In the genomic region with DNA sequence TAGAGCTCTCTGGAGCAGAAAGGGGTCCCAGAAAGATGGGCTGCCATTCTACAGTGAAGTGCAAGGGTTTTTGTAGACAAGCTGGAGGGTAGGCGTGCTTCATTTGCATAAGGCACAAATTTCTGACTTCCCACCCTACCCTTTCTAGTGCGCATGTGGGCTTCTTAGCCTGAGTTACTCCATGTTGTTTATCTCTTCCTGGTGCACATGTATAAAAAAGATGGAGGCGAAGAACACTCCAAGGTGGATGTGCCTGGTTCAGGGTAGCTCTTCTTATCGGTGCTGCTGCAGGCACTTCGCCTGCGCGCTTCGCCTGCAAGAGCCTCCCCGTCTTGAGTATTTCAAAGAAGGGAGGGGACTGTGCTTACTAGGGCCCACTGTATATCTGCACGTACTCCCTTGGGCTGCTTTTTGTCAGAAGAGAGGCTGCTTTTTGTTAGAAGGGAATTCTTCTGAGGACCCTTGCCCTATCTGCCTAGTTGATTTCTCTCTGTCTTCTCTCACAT, we compare ENCODE assay signal across 1 cellular context.
TF ChIP-seq lines count a peak whose summit lies in the region.

No MANE protein-coding gene starts in this region.

TF ChIP-seq in K562, 482 proteins besides CTCF, POLR2A, EP300 and RAD21 (continued from another document and continues in another):
- TF ChIP-seq, protein P1, sequence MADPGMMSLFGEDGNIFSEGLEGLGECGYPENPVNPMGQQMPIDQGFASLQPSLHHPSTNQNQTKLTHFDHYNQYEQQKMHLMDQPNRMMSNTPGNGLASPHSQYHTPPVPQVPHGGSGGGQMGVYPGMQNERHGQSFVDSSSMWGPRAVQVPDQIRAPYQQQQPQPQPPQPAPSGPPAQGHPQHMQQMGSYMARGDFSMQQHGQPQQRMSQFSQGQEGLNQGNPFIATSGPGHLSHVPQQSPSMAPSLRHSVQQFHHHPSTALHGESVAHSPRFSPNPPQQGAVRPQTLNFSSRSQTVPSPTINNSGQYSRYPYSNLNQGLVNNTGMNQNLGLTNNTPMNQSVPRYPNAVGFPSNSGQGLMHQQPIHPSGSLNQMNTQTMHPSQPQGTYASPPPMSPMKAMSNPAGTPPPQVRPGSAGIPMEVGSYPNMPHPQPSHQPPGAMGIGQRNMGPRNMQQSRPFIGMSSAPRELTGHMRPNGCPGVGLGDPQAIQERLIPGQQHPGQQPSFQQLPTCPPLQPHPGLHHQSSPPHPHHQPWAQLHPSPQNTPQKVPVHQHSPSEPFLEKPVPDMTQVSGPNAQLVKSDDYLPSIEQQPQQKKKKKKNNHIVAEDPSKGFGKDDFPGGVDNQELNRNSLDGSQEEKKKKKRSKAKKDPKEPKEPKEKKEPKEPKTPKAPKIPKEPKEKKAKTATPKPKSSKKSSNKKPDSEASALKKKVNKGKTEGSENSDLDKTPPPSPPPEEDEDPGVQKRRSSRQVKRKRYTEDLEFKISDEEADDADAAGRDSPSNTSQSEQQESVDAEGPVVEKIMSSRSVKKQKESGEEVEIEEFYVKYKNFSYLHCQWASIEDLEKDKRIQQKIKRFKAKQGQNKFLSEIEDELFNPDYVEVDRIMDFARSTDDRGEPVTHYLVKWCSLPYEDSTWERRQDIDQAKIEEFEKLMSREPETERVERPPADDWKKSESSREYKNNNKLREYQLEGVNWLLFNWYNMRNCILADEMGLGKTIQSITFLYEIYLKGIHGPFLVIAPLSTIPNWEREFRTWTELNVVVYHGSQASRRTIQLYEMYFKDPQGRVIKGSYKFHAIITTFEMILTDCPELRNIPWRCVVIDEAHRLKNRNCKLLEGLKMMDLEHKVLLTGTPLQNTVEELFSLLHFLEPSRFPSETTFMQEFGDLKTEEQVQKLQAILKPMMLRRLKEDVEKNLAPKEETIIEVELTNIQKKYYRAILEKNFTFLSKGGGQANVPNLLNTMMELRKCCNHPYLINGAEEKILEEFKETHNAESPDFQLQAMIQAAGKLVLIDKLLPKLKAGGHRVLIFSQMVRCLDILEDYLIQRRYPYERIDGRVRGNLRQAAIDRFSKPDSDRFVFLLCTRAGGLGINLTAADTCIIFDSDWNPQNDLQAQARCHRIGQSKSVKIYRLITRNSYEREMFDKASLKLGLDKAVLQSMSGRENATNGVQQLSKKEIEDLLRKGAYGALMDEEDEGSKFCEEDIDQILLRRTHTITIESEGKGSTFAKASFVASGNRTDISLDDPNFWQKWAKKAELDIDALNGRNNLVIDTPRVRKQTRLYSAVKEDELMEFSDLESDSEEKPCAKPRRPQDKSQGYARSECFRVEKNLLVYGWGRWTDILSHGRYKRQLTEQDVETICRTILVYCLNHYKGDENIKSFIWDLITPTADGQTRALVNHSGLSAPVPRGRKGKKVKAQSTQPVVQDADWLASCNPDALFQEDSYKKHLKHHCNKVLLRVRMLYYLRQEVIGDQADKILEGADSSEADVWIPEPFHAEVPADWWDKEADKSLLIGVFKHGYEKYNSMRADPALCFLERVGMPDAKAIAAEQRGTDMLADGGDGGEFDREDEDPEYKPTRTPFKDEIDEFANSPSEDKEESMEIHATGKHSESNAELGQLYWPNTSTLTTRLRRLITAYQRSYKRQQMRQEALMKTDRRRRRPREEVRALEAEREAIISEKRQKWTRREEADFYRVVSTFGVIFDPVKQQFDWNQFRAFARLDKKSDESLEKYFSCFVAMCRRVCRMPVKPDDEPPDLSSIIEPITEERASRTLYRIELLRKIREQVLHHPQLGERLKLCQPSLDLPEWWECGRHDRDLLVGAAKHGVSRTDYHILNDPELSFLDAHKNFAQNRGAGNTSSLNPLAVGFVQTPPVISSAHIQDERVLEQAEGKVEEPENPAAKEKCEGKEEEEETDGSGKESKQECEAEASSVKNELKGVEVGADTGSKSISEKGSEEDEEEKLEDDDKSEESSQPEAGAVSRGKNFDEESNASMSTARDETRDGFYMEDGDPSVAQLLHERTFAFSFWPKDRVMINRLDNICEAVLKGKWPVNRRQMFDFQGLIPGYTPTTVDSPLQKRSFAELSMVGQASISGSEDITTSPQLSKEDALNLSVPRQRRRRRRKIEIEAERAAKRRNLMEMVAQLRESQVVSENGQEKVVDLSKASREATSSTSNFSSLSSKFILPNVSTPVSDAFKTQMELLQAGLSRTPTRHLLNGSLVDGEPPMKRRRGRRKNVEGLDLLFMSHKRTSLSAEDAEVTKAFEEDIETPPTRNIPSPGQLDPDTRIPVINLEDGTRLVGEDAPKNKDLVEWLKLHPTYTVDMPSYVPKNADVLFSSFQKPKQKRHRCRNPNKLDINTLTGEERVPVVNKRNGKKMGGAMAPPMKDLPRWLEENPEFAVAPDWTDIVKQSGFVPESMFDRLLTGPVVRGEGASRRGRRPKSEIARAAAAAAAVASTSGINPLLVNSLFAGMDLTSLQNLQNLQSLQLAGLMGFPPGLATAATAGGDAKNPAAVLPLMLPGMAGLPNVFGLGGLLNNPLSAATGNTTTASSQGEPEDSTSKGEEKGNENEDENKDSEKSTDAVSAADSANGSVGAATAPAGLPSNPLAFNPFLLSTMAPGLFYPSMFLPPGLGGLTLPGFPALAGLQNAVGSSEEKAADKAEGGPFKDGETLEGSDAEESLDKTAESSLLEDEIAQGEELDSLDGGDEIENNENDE (IDR thresholded peaks at IDR 0.05; ENCODE audit: low read depth, low read length), result no peak
- peak in 1 of 2 experiments; percentile 78; a peak in 2 of 3 replicates for TF ChIP-seq CBX3 (IDR thresholded peaks at IDR 0.05; ENCODE audit: borderline replicate concordance in 1 of 2, low read length in 2 of 2)
- TF ChIP-seq, protein P2, sequence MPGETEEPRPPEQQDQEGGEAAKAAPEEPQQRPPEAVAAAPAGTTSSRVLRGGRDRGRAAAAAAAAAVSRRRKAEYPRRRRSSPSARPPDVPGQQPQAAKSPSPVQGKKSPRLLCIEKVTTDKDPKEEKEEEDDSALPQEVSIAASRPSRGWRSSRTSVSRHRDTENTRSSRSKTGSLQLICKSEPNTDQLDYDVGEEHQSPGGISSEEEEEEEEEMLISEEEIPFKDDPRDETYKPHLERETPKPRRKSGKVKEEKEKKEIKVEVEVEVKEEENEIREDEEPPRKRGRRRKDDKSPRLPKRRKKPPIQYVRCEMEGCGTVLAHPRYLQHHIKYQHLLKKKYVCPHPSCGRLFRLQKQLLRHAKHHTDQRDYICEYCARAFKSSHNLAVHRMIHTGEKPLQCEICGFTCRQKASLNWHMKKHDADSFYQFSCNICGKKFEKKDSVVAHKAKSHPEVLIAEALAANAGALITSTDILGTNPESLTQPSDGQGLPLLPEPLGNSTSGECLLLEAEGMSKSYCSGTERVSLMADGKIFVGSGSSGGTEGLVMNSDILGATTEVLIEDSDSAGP (CRISPR knock-in tag; IDR thresholded peaks at IDR 0.05), result no peak
- no peak for TF ChIP-seq ZBED1 (IDR thresholded peaks at IDR 0.05)
- no peak for TF ChIP-seq SIX5 (IDR thresholded peaks at IDR 0.05; ENCODE audit: borderline replicate concordance in 1 of 2, insufficient read depth in 1 of 2, low read depth in 1 of 2, low read length in 2 of 2)
- peak; percentile 97 for TF ChIP-seq ZNF57 (CRISPR knock-in tag; IDR thresholded peaks at IDR 0.05)
- no peak for TF ChIP-seq GTF2F1 (IDR thresholded peaks at IDR 0.05; ENCODE audit: low read depth, low read length)
- peak; percentile 92 for TF ChIP-seq TAF7 (tag; IDR thresholded peaks at IDR 0.05)
- TF ChIP-seq ZNF561 (CRISPR knock-in tag; conservative IDR thresholded peaks at IDR 0.05), result peak; percentile 97
- TF ChIP-seq MEF2D (tag; conservative IDR thresholded peaks at IDR 0.05; ENCODE audit: low read depth), result peak; percentile 98
- TF ChIP-seq MTA1 (IDR thresholded peaks at IDR 0.05; ENCODE audit: borderline replicate concordance), result peak; percentile 75; the same call in 1 of the 2 replicates
- TF ChIP-seq NCOA4 (IDR thresholded peaks at IDR 0.05; ENCODE audit: partially characterized antibody), result no peak
- TF ChIP-seq MYC (IDR thresholded peaks at IDR 0.05; ENCODE audit: low read depth, low read length), result no peak; the same call in 1 of the 2 replicates
- peak; percentile 99 for TF ChIP-seq MYC (CRISPR knock-in tag; IDR thresholded peaks at IDR 0.05; ENCODE audit: borderline replicate concordance, low read depth)
- TF ChIP-seq, protein P3, sequence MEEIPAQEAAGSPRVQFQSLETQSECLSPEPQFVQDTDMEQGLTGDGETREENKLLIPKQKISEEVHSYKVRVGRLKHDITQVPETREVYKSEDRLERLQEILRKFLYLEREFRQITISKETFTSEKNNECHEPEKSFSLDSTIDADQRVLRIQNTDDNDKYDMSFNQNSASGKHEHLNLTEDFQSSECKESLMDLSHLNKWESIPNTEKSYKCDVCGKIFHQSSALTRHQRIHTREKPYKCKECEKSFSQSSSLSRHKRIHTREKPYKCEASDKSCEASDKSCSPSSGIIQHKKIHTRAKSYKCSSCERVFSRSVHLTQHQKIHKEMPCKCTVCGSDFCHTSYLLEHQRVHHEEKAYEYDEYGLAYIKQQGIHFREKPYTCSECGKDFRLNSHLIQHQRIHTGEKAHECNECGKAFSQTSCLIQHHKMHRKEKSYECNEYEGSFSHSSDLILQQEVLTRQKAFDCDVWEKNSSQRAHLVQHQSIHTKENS (CRISPR knock-in tag; IDR thresholded peaks at IDR 0.05), result 0 out of 2 replicates have a peak, but pooled peaks have one; percentile 81
- TF ChIP-seq ZNF384 (IDR thresholded peaks at IDR 0.05; ENCODE audit: low read depth, low read length), result 0 out of 2 replicates have a peak, but pooled peaks have one; percentile 14
- TF ChIP-seq, protein P4, sequence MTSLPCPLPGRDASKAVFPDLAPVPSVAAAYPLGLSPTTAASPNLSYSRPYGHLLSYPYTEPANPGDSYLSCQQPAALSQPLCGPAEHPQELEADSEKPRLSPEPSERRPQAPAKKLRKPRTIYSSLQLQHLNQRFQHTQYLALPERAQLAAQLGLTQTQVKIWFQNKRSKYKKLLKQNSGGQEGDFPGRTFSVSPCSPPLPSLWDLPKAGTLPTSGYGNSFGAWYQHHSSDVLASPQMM (CRISPR knock-in tag; IDR thresholded peaks at IDR 0.05), result peak; percentile 81
- TF ChIP-seq, protein P5, sequence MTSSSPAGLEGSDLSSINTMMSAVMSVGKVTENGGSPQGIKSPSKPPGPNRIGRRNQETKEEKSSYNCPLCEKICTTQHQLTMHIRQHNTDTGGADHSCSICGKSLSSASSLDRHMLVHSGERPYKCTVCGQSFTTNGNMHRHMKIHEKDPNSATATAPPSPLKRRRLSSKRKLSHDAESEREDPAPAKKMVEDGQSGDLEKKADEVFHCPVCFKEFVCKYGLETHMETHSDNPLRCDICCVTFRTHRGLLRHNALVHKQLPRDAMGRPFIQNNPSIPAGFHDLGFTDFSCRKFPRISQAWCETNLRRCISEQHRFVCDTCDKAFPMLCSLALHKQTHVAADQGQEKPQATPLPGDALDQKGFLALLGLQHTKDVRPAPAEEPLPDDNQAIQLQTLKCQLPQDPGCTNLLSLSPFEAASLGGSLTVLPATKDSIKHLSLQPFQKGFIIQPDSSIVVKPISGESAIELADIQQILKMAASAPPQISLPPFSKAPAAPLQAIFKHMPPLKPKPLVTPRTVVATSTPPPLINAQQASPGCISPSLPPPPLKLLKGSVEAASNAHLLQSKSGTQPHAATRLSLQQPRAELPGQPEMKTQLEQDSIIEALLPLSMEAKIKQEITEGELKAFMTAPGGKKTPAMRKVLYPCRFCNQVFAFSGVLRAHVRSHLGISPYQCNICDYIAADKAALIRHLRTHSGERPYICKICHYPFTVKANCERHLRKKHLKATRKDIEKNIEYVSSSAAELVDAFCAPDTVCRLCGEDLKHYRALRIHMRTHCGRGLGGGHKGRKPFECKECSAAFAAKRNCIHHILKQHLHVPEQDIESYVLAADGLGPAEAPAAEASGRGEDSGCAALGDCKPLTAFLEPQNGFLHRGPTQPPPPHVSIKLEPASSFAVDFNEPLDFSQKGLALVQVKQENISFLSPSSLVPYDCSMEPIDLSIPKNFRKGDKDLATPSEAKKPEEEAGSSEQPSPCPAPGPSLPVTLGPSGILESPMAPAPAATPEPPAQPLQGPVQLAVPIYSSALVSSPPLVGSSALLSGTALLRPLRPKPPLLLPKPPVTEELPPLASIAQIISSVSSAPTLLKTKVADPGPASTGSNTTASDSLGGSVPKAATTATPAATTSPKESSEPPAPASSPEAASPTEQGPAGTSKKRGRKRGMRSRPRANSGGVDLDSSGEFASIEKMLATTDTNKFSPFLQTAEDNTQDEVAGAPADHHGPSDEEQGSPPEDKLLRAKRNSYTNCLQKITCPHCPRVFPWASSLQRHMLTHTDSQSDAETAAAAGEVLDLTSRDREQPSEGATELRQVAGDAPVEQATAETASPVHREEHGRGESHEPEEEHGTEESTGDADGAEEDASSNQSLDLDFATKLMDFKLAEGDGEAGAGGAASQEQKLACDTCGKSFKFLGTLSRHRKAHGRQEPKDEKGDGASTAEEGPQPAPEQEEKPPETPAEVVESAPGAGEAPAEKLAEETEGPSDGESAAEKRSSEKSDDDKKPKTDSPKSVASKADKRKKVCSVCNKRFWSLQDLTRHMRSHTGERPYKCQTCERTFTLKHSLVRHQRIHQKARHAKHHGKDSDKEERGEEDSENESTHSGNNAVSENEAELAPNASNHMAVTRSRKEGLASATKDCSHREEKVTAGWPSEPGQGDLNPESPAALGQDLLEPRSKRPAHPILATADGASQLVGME (CRISPR knock-in tag; IDR thresholded peaks at IDR 0.05), result peak; percentile 100
- TF ChIP-seq TCF7 (IDR thresholded peaks at IDR 0.05; ENCODE audit: borderline replicate concordance), result no peak
- TF ChIP-seq NR1H2 (CRISPR knock-in tag; IDR thresholded peaks at IDR 0.05), result no peak
- TF ChIP-seq, protein P6, sequence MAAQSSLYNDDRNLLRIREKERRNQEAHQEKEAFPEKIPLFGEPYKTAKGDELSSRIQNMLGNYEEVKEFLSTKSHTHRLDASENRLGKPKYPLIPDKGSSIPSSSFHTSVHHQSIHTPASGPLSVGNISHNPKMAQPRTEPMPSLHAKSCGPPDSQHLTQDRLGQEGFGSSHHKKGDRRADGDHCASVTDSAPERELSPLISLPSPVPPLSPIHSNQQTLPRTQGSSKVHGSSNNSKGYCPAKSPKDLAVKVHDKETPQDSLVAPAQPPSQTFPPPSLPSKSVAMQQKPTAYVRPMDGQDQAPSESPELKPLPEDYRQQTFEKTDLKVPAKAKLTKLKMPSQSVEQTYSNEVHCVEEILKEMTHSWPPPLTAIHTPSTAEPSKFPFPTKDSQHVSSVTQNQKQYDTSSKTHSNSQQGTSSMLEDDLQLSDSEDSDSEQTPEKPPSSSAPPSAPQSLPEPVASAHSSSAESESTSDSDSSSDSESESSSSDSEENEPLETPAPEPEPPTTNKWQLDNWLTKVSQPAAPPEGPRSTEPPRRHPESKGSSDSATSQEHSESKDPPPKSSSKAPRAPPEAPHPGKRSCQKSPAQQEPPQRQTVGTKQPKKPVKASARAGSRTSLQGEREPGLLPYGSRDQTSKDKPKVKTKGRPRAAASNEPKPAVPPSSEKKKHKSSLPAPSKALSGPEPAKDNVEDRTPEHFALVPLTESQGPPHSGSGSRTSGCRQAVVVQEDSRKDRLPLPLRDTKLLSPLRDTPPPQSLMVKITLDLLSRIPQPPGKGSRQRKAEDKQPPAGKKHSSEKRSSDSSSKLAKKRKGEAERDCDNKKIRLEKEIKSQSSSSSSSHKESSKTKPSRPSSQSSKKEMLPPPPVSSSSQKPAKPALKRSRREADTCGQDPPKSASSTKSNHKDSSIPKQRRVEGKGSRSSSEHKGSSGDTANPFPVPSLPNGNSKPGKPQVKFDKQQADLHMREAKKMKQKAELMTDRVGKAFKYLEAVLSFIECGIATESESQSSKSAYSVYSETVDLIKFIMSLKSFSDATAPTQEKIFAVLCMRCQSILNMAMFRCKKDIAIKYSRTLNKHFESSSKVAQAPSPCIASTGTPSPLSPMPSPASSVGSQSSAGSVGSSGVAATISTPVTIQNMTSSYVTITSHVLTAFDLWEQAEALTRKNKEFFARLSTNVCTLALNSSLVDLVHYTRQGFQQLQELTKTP (IDR thresholded peaks at IDR 0.05; ENCODE audit: low read depth in 1 of 2, partially characterized antibody in 2 of 2), result peak in 1 of 2 experiments; percentile 64
- peak; percentile 78 for TF ChIP-seq L3MBTL2 (IDR thresholded peaks at IDR 0.05)
- TF ChIP-seq ZNF354B (CRISPR knock-in tag; IDR thresholded peaks at IDR 0.05), result peak; percentile 96
- peak; percentile 100 for TF ChIP-seq ERF (CRISPR knock-in tag; IDR thresholded peaks at IDR 0.05)
